ENCODE assay signal across 17 cellular contexts in the genomic region with DNA sequence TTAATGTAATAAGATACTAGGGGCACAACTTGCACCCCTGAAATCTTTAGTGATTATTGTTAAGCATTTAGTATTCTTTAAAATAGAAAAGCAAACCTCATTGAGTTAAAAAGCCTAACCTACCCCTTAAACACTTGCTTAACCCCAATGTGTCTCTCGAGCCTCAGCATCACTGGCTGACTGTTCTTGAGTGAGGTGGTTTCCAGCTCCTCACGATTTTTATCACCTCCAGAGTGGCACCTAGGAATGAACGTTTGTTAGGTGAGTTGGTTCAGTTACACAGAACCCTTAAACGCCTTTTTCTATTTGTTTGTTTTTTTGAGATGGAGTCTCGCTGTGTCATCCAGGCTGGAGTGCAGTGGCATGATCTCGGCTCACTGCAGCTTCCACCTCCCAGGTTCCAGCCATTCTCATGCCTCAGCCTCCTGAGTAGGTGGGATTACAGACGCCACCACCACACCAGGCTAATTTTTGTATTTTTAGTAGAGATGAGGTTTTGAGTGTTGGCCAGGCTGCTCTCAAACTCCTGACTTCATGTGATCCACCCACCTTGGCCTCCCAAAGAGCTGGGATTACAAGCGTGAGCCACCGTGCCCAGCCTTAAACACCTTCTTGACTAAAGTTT. TPM values are rescaled to one million over a fixed set of nuclear protein-coding genes. Genes with fewer than 3 reads are reported as not detected.
DNase-seq lines count a peak whose midpoint lies in the region; ATAC-seq and TF ChIP-seq lines count a peak whose summit lies in the region.
"Had no signal": no experiment of that assay in that cellular context is flagged by ENCODE, and none has a peak within 500 bp of the region (broad histone marks: within the 10 kb centered on the region; RNA-seq: fewer than 3 reads in every experiment).

No MANE protein-coding gene starts in this region.

- H2AFZ ChIP-seq in GM23338 (no peak overlapping the region), GM23248 (no peak overlapping the region)

- no peak overlapping the region for H3K4me3 ChIP-seq in CD4-positive, alpha-beta memory T cell (ENCODE audit: low read length in 2 of 2)
- H3K4me3 ChIP-seq in GM23338 (no peak overlapping the region), GM23248 (no peak overlapping the region)
- H3K4me3 ChIP-seq: BLaER1, GM12878, HAP-1, MG63, Peyer's patch had no signal

- in situ Hi-C loops in GM23248 (cut with MboI): no loop called here

- peaks cover 33% of the 10 kb centered on the region for H3K79me2 ChIP-seq in GM23338 (replicated peaks; ENCODE audit: insufficient read depth)
- H3K79me2 ChIP-seq in GM23248 (ENCODE audit: insufficient read depth): peaks cover 59% of the 10 kb centered on the region

- peak overlapping the region; percentile 95 to 99 (median 97) for H3K27ac Mint-ChIP-seq in CD4-positive, alpha-beta memory T cell
- H3K27ac Mint-ChIP-seq in GM23338: peak overlapping the region; percentile 56; the same call in 1 of the 2 replicates
- peak overlapping the region; percentile 89 for H3K27ac Mint-ChIP-seq in nephron progenitor cell

- H3K9me3 Mint-ChIP-seq in CD4-positive, alpha-beta memory T cell: no peaks in the 10 kb centered on the region
- H3K9me3 Mint-ChIP-seq in GM23338: no peaks in the 10 kb centered on the region
- no peaks in the 10 kb centered on the region for H3K9me3 Mint-ChIP-seq in nephron progenitor cell

- H4K20me1 ChIP-seq in GM23338 (replicated peaks; ENCODE audit: insufficient read depth) (peaks cover 32% of the 10 kb centered on the region), GM23248 (ENCODE audit: insufficient read depth) (peaks cover 8% of the 10 kb centered on the region; the same call in 1 of the 2 replicates)

- intact Hi-C loops in CD4-positive, alpha-beta memory T cell (cut with micrococcal nuclease): no loop called here

- H3K36me3 Mint-ChIP-seq in CD4-positive, alpha-beta memory T cell: peaks cover 11 to 24% of the 10 kb centered on the region in 2 donors
- H3K36me3 Mint-ChIP-seq in GM23338 (ENCODE audit: low read depth) (peaks cover 42% of the 10 kb centered on the region), nephron progenitor cell (ENCODE audit: low read depth) (peaks cover 53% of the 10 kb centered on the region)

- no peaks in the 10 kb centered on the region for H3K9me3 ChIP-seq in CD4-positive, alpha-beta memory T cell (ENCODE audit: control insufficient read depth in 1 of 2, low read length in 2 of 2)
- H3K9me3 ChIP-seq in GM23248 (ENCODE audit: low read depth): no peaks in the 10 kb centered on the region
- H3K9me3 ChIP-seq: BLaER1, HAP-1, MG63, Peyer's patch had no signal

- peaks cover 71% of the 10 kb centered on the region for H3K4me1 ChIP-seq in CD4-positive, alpha-beta memory T cell (ENCODE audit: insufficient read depth, low read length)
- H3K4me1 ChIP-seq in GM23338 (ENCODE audit: insufficient read depth): peaks cover 23% of the 10 kb centered on the region
- H3K4me1 ChIP-seq in GM23248 (ENCODE audit: insufficient read depth): peaks cover 17% of the 10 kb centered on the region

- H3K9me2 ChIP-seq in GM23338 (ENCODE audit: insufficient read depth): no peaks in the 10 kb centered on the region
- no peaks in the 10 kb centered on the region for H3K9me2 ChIP-seq in GM23248 (ENCODE audit: insufficient read depth)

- no peak overlapping the region for H3K9ac ChIP-seq in GM23248
- H3K9ac ChIP-seq: BLaER1 had no signal

- DNase-seq in CD4-positive, alpha-beta memory T cell: peak in 2 of 5 donors; percentile 36 to 67
- DNase-seq in GM23338 (ENCODE audit: low spot score) (no peak), nephron progenitor cell (no peak), GM23248 (no peak), UCSD-AML1 (lab: John Stamatoyannopoulos, UW; ENCODE audit: unreplicated experiment) (no peak)
- DNase-seq in central memory CD4-positive, alpha-beta T cell: peak; percentile 15
- no peak for DNase-seq in stimulated activated naive CD8-positive, alpha-beta T cell treated with anti-CD3 and anti-CD28 coated beads, Interleukin-15, Interleukin-2, amounts not matched to agents 100 U/mL and 50 U/mL, for 24 hours
- DNase-seq: DMS53, MG63, NCI-H1105 treated with DMSO at 0.1 percent for 48 hours, NCI-H2029, NCI-H2171 treated with DMSO at 0.1 percent for 48 hours, Right ventricle myocardium superior had no signal

- peaks cover 10% of the 10 kb centered on the region; the same call in 1 of the 2 replicates for H3F3A ChIP-seq in GM23338 (replicated peaks; ENCODE audit: low read depth)
- peaks cover 33% of the 10 kb centered on the region for H3F3A ChIP-seq in GM23248 (ENCODE audit: insufficient read depth)

- no peaks in the 10 kb centered on the region for H3K27me3 Mint-ChIP-seq in CD4-positive, alpha-beta memory T cell
- peaks cover 7% of the 10 kb centered on the region for H3K27me3 Mint-ChIP-seq in GM23338 (ENCODE audit: insufficient read depth, low read depth, poor library complexity)
- H3K27me3 Mint-ChIP-seq in nephron progenitor cell (ENCODE audit: low read depth, poor library complexity): no peaks in the 10 kb centered on the region

- H3K36me3 ChIP-seq in CD4-positive, alpha-beta memory T cell (ENCODE audit: insufficient read depth, low read length): no peaks in the 10 kb centered on the region
- H3K36me3 ChIP-seq in GM23338 (ENCODE audit: insufficient read depth) (peaks cover 12% of the 10 kb centered on the region), GM23248 (ENCODE audit: low read depth) (peaks cover 25% of the 10 kb centered on the region)

- peaks cover 51 to 78% (median 62%) of the 10 kb centered on the region in 4 donors for H3K4me1 Mint-ChIP-seq in CD4-positive, alpha-beta memory T cell
- peaks cover 29% of the 10 kb centered on the region for H3K4me1 Mint-ChIP-seq in GM23338
- H3K4me1 Mint-ChIP-seq in nephron progenitor cell: peaks cover 14% of the 10 kb centered on the region

- peak overlapping the region; percentile 61 for H3K27ac ChIP-seq in CD4-positive, alpha-beta memory T cell (ENCODE audit: low read depth, low read length)
- H3K27ac ChIP-seq in GM23338 (ENCODE audit: low read depth): peak overlapping the region; percentile 12; the same call in 1 of the 2 replicates
- no peak overlapping the region for H3K27ac ChIP-seq in GM23248
- H3K27ac ChIP-seq: BLaER1 had no signal

- POLR2A ChIA-PET in CD4-positive, alpha-beta memory T cell (lab: Charles Lee; ENCODE audit: partially characterized antibody): interaction anchor here (0.8 to 5.4 kb wide), 5 partner anchors 8 to 296 kb away, joined by 3 to 87 read pairs (median 14); a partner anchor contains a TSS

- 93 to 97% methylated on average over 9 of the region's 9 CpGs for WGBS in GM23248 (ENCODE audit: low coverage in 1 of 2, low lambda C conversion rate in 2 of 2, missing lambda C conversion rate in 2 of 2), 2 experiments

- peak overlapping the region; percentile 26 to 90 (median 79) for H3K4me3 Mint-ChIP-seq in CD4-positive, alpha-beta memory T cell
- H3K4me3 Mint-ChIP-seq in GM23338 (no peak overlapping the region), nephron progenitor cell (no peak overlapping the region)

- H3K4me2 ChIP-seq in GM23338 (no peak overlapping the region), GM23248 (ENCODE audit: unreplicated experiment) (no peak overlapping the region)
- H3K4me2 ChIP-seq: BLaER1 had no signal

- H3K27me3 ChIP-seq in CD4-positive, alpha-beta memory T cell (ENCODE audit: insufficient read depth, low read length): no peaks in the 10 kb centered on the region
- H3K27me3 ChIP-seq in GM23338 (ENCODE audit: insufficient read depth): no peaks in the 10 kb centered on the region
- no peaks in the 10 kb centered on the region for H3K27me3 ChIP-seq in GM23248 (replicated peaks; ENCODE audit: insufficient read depth)
- H3K27me3 ChIP-seq: BLaER1, MG63, Peyer's patch had no signal

- TF ChIP-seq CTCF in GM23338 (conservative IDR thresholded peaks at IDR 0.05; ENCODE audit: low read depth in 2 of 2) (no peak), nephron progenitor cell (IDR thresholded peaks at IDR 0.05) (no peak)

- CTCF ChIA-PET in CD4-positive, alpha-beta memory T cell (lab: Charles Lee; ENCODE audit: partially characterized antibody): interaction anchor here (2.1 to 10.4 kb wide), 3 partner anchors 11 to 293 kb away, joined by 7 to 95 read pairs (median 46); a partner anchor contains a TSS

- ATAC-seq in GM23338: no peak
- no peak for ATAC-seq in stimulated activated naive CD8-positive, alpha-beta T cell treated with anti-CD3 and anti-CD28 coated beads, Interleukin-15, Interleukin-2, amounts not matched to agents 100 U/mL and 50 U/mL, for 24 hours
- ATAC-seq: GM12878 had no signal

TF ChIP-seq in GM23338, 12 proteins besides CTCF, POLR2A, EP300 and RAD21:
- TF ChIP-seq ZNF331 (CRISPR knock-in tag; IDR thresholded peaks at IDR 0.05; ENCODE audit: low read depth) (no peak), EZH2 (IDR thresholded peaks at IDR 0.05; ENCODE audit: low read depth, unreplicated experiment) (no peak), STAT1 (IDR thresholded peaks at IDR 0.05; ENCODE audit: unreplicated experiment) (no peak), JUNB (IDR thresholded peaks at IDR 0.05; ENCODE audit: unreplicated experiment) (no peak)
- TF ChIP-seq, protein P1, sequence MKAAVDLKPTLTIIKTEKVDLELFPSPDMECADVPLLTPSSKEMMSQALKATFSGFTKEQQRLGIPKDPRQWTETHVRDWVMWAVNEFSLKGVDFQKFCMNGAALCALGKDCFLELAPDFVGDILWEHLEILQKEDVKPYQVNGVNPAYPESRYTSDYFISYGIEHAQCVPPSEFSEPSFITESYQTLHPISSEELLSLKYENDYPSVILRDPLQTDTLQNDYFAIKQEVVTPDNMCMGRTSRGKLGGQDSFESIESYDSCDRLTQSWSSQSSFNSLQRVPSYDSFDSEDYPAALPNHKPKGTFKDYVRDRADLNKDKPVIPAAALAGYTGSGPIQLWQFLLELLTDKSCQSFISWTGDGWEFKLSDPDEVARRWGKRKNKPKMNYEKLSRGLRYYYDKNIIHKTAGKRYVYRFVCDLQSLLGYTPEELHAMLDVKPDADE (IDR thresholded peaks at IDR 0.05): no peak

RNA-seq across cellular contexts. Expression of a gene that starts 13.7 kb away (rescaled TPM):
- 10 to 100 TPM; 48.0 to 57.0 TPM for total RNA-seq in CD4-positive, alpha-beta memory T cell
- 100 to 1,000 TPM in 1 of 2 donors, 10 to 100 TPM in 1; 99.3 to 126 TPM for polyA plus RNA-seq in CD4-positive, alpha-beta memory T cell
- 263 and 277 TPM in 2 replicates for total RNA-seq in GM23338 (2014; rRNA removed; shearing (Covaris generic))
- 254 and 283 TPM in 2 replicates for polyA plus RNA-seq in GM23338 (2016; fragmentation: Nextera tagmentation; extraction: Ambion mirVana)
- total RNA-seq in GM23248 (2014; rRNA removed; shearing (Covaris generic)): 148 and 168 TPM in 2 replicates
- 237 and 248 TPM in 2 replicates for polyA plus RNA-seq in GM23248 (2016; fragmentation: Nextera tagmentation; extraction: Ambion mirVana)

Comparison
In these comparisons a context has a peak if more than half of its experiments do, and no peak if none do; other contexts are left out.
1. H3K4me3 Mint-ChIP-seq: peak in CD4-positive, alpha-beta memory T cell (8 of 8); none in GM23338 (single experiment) and nephron progenitor cell (single experiment).
2. Peak in every context shown above with its lines, with median percentiles within 50 percentile points of each other: H3K27ac Mint-ChIP-seq.